18 cellular contexts compared by ENCODE assay signal in genomic region chr19:18725755-18726416, GRCh38. TPM values are rescaled to one million over a fixed set of nuclear protein-coding genes. Genes with fewer than 3 reads are reported as not detected.
A peak's percentile ranks its signal among the peaks of the same experiment; 100 is the strongest.
DNase-seq lines count a peak whose midpoint lies in the region; ATAC-seq, FAIRE-seq and TF ChIP-seq lines count a peak whose summit lies in the region.
"Had no signal": no experiment of that assay in that cellular context is flagged by ENCODE, and none has a peak within 500 bp of the region (broad histone marks: within the 10 kb centered on the region; RNA-seq: fewer than 3 reads in every experiment).

No MANE protein-coding gene starts in this region.

- TF ChIP-seq CTCF in WERI-Rb-1 (IDR thresholded peaks at IDR 0.05; ENCODE audit: low read depth, low read length) (no peak), neural progenitor cell (IDR thresholded peaks at IDR 0.05) (no peak)

- H3K36me3 ChIP-seq in BLaER1: peaks cover 13% of the 10 kb centered on the region; the same call in 1 of the 2 replicates
- H3K36me3 ChIP-seq in WERI-Rb-1: peaks cover 6% of the 10 kb centered on the region
- no peaks in the 10 kb centered on the region for H3K36me3 ChIP-seq in neural progenitor cell
- H3K36me3 ChIP-seq: adrenal gland had no signal

- H4K20me1 ChIP-seq in BLaER1 (peaks cover 60% of the 10 kb centered on the region), neural progenitor cell (ENCODE audit: low read depth) (peaks cover 27% of the 10 kb centered on the region)

- H3K9me3 ChIP-seq in BLaER1 (no peaks in the 10 kb centered on the region), WERI-Rb-1 (ENCODE audit: severe bottlenecking) (no peaks in the 10 kb centered on the region), neural progenitor cell (ENCODE audit: low read depth) (no peaks in the 10 kb centered on the region)
- H3K9me3 ChIP-seq: adrenal gland had no signal

- H3K27me3 Mint-ChIP-seq in neural progenitor cell (ENCODE audit: insufficient read depth, low read depth): peaks cover 5% of the 10 kb centered on the region
- H3K27me3 Mint-ChIP-seq: stimulated activated naive B cell treated with anti-CD40 and anti-IgM and Interleukin-4, amounts not matched to agents 10 μg/mL and 1 μg/mL and 100 μg/mL, for 72 hours had no signal

- H3K4me1 Mint-ChIP-seq in neural progenitor cell: peaks cover 11% of the 10 kb centered on the region

- ATAC-seq in GM18520 (IDR thresholded peaks at IDR 0.05; ENCODE audit: unreplicated experiment) (no peak), HG02759 (IDR thresholded peaks at IDR 0.05; ENCODE audit: unreplicated experiment) (no peak)
- ATAC-seq: activated CD8-positive, alpha-beta T cell treated with anti-CD3 and anti-CD28 coated beads, Interleukin-2, amount 10 ng/mL, durations not matched to agents 7 days and 5 days; stimulated activated naive B cell treated with anti-CD40 and anti-IgM and Interleukin-4, amounts not matched to agents 10 μg/mL and 1 μg/mL and 100 μg/mL, for 72 hours had no signal

- H3K9me3 Mint-ChIP-seq in neural progenitor cell: no peaks in the 10 kb centered on the region
- H3K9me3 Mint-ChIP-seq: HFFc6; stimulated activated naive B cell treated with anti-CD40 and anti-IgM and Interleukin-4, amounts not matched to agents 10 μg/mL and 1 μg/mL and 100 μg/mL, for 72 hours had no signal

- peak overlapping the region; percentile 78 for H3K27ac Mint-ChIP-seq in neural progenitor cell
- H3K27ac Mint-ChIP-seq: activated CD8-positive, alpha-beta T cell treated with anti-CD3 and anti-CD28 coated beads, Interleukin-2, amount 10 ng/mL, durations not matched to agents 7 days and 5 days; HFFc6; stimulated activated naive B cell treated with anti-CD40 and anti-IgM and Interleukin-4, amounts not matched to agents 10 μg/mL and 1 μg/mL and 100 μg/mL, for 72 hours had no signal

- no peak overlapping the region for H3K4me3 Mint-ChIP-seq in neural progenitor cell
- H3K4me3 Mint-ChIP-seq: activated CD8-positive, alpha-beta T cell treated with anti-CD3 and anti-CD28 coated beads, Interleukin-2, amount 10 ng/mL, durations not matched to agents 7 days and 5 days; HFFc6; stimulated activated naive B cell treated with anti-CD40 and anti-IgM and Interleukin-4, amounts not matched to agents 10 μg/mL and 1 μg/mL and 100 μg/mL, for 72 hours had no signal

- H3K9ac ChIP-seq in BLaER1 (no peak overlapping the region), neural progenitor cell (no peak overlapping the region)

- peak; percentile 63 for DNase-seq in NCI-H2029 (lab: John Stamatoyannopoulos, UW)
- peak; percentile 92 for DNase-seq in WERI-Rb-1
- DNase-seq in neural progenitor cell (ENCODE audit: low spot score): no peak
- DNase-seq in urothelium cell line (ENCODE audit: low spot score): no peak
- no peak for DNase-seq in RPMI8226
- DNase-seq: activated CD8-positive, alpha-beta T cell treated with anti-CD3 and anti-CD28 coated beads, Interleukin-2, amount 10 ng/mL, durations not matched to agents 7 days and 5 days; adrenal gland; Calu3; cerebellar nuclear complex; HFFc6; mesendoderm; NCI-H345; OCI-M1; stimulated activated naive B cell treated with anti-CD40 and anti-IgM and Interleukin-4, amounts not matched to agents 10 μg/mL and 1 μg/mL and 100 μg/mL, for 72 hours had no signal

- H3K27me3 ChIP-seq in BLaER1 (no peaks in the 10 kb centered on the region), WERI-Rb-1 (ENCODE audit: insufficient read depth, low read depth, severe bottlenecking) (no peaks in the 10 kb centered on the region), neural progenitor cell (no peaks in the 10 kb centered on the region)
- H3K27me3 ChIP-seq: adrenal gland had no signal

- H3K4me1 ChIP-seq in BLaER1: peaks cover 51% of the 10 kb centered on the region
- H3K4me1 ChIP-seq in neural progenitor cell: no peaks in the 10 kb centered on the region
- H3K4me1 ChIP-seq: adrenal gland had no signal

- no peak overlapping the region for H2AFZ ChIP-seq in neural progenitor cell (replicated peaks)

- no peaks in the 10 kb centered on the region for H3F3A ChIP-seq in neural progenitor cell (ENCODE audit: low read depth)

- H3K4me2 ChIP-seq in BLaER1: peak overlapping the region; percentile 44
- no peak overlapping the region for H3K4me2 ChIP-seq in neural progenitor cell

- no peak overlapping the region for H3K4me3 ChIP-seq in BLaER1
- H3K4me3 ChIP-seq in WERI-Rb-1 (ENCODE audit: low read depth, low read length): no peak overlapping the region
- no peak overlapping the region for H3K4me3 ChIP-seq in neural progenitor cell
- H3K4me3 ChIP-seq: adrenal gland had no signal

- no peak for FAIRE-seq in urothelium cell line (lab: Jason Lieb, UNC)

- H3K79me2 ChIP-seq in neural progenitor cell (ENCODE audit: low read depth): no peaks in the 10 kb centered on the region

- peak overlapping the region; percentile 26; the same call in 1 of the 2 replicates for H3K27ac ChIP-seq in BLaER1
- peak overlapping the region; percentile 91 for H3K27ac ChIP-seq in WERI-Rb-1
- H3K27ac ChIP-seq in neural progenitor cell: no peak overlapping the region
- H3K27ac ChIP-seq: VCaP had no signal

- H3K36me3 Mint-ChIP-seq in neural progenitor cell: peaks cover 5% of the 10 kb centered on the region

RNA-seq across cellular contexts. Expression of gene CRTC1, which starts 42.4 kb away (rescaled TPM):
- total RNA-seq in neural progenitor cell (ENCODE audit: low replicate concordance): 2.4 and 5.7 TPM in 2 replicates

Comparison
In these comparisons a context has a peak if more than half of its experiments do, and no peak if none do; other contexts are left out.
1. DNase-seq: peak in NCI-H2029 (single experiment) and WERI-Rb-1 (single experiment); none in neural progenitor cell (single experiment), urothelium cell line (single experiment) and RPMI8226 (single experiment).